In the genomic region with DNA sequence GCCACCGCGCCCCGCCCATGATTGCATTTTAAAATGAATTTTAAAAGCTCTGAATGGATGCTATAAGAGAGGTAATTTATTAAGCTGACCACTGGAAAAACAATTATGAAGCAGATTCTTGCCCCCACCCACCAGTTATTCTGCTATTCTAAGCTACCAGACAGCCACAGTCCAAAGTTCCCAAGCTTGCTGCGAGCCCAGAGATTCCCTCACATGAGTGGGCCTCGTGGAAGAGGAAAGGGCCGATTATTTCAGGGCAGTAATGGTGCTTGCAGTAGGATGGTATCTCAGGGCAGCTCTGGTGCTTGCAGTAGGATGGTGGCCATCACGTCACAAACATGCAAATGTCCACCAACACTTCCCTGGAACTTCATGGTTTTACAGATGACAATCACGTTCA, we compare ENCODE assay signal across 24 cellular contexts.
"Had no signal": no experiment of that assay in that cellular context is flagged by ENCODE, and none has a peak within 500 bp of the region (broad histone marks: within the 10 kb centered on the region; RNA-seq: fewer than 3 reads in every experiment).

No MANE protein-coding gene starts in this region.

- H3K36me3 ChIP-seq: gastrocnemius medialis, ovary, thyroid gland had no signal

- H3K27me3 ChIP-seq: dorsolateral prefrontal cortex, gastrocnemius medialis, ovary, thyroid gland had no signal

- H3K27ac ChIP-seq: epithelial cell of prostate, gastrocnemius medialis, ovary, psoas muscle, thyroid gland had no signal

- ATAC-seq: esophagus mucosa; gastrocnemius medialis; left lobe of liver; naive thymus-derived CD8-positive, alpha-beta T cell; psoas muscle; right cardiac atrium; stimulated activated naive CD8-positive, alpha-beta T cell treated with anti-CD3 and anti-CD28 coated beads, Interleukin-15, amount 100 ng/mL, for 72 hours had no signal

- DNase-seq: cerebellar nuclear complex; dorsolateral prefrontal cortex; effector CD4-positive, alpha-beta T cell; endodermal cell; foreskin fibroblast; gastrocnemius medialis; head of caudate nucleus; mesenchymal stem cell; naive thymus-derived CD8-positive, alpha-beta T cell; nephron progenitor cell; occipital lobe; ovary; posterior cingulate gyrus; psoas muscle; right cardiac atrium; small intestine; stimulated activated CD4-positive, alpha-beta T cell treated with anti-CD3 and anti-CD28 coated beads, Interleukin-15, amount 100 ng/mL, for 24 hours; stimulated activated CD4-positive, alpha-beta T cell treated with anti-CD3 and anti-CD28 coated beads, Interleukin-2, amount 100 ng/mL, for 48 hours; stimulated activated naive CD4-positive, alpha-beta T cell; stimulated activated naive CD8-positive, alpha-beta T cell treated with anti-CD3 and anti-CD28 coated beads, Interleukin-15, amount 100 ng/mL, for 72 hours; thyroid gland had no signal

- H3K9me3 ChIP-seq: gastrocnemius medialis, ovary, psoas muscle, thyroid gland had no signal

- H3K4me3 ChIP-seq: dorsolateral prefrontal cortex, gastrocnemius medialis, ovary, psoas muscle, thyroid gland had no signal
